Comparison of ENCODE assay signal across 26 cellular contexts in the genomic region with DNA sequence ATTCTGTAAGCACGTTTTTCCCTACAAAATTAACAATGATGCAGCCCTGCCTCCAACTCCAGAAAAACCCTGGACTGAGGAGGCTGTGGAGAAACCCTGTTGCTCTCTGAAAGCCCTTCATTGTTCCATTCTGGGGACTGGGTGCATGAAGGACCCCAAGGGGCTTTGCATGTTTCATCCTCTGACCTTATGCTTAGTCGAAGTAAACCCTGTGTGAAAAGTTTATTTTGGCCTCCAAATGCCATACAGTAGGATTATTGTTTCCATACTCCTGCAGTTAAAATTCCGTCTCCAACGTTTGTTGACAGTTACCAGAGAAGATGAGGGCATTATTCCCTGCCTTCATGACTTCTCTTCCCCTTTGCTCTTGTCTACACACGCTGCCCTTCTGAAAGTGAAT.
"Had no signal": no experiment of that assay in that cellular context is flagged by ENCODE, and none has a peak within 500 bp of the region (broad histone marks: within the 10 kb centered on the region; RNA-seq: fewer than 3 reads in every experiment).

No MANE protein-coding gene starts in this region.

- H3K9me3 ChIP-seq: colonic mucosa, SK-N-SH had no signal

- H3K9me3 Mint-ChIP-seq: activated CD4-positive, alpha-beta memory T cell treated with anti-CD3 and anti-CD28 coated beads for 36 hours; activated CD4-positive, alpha-beta T cell treated with anti-CD3 and anti-CD28 coated beads, Interleukin-2, amount 10 ng/mL, durations not matched to agents 7 days and 5 days; activated naive CD4-positive, alpha-beta T cell treated with anti-CD3 and anti-CD28 coated beads for 36 hours; activated naive CD4-positive, alpha-beta T cell treated with anti-CD3 and anti-CD28 coated beads, Interleukin-2, amount 50 U/mL, for 72 hours; activated T-cell treated with anti-CD3 and anti-CD28 coated beads, Interleukin-2, amount 50 U/mL, for 24 hours; T-helper 1 cell treated with Interleukin-12 subunit alpha and Interleukin-12 subunit beta and Interleukin-4 antibody, amounts not matched to agents 30 μg/mL and 1 μg/mL, for 36 hours; T-helper 2 cell treated with Interferon-gamma antibody and Interleukin-4, amounts not matched to agents 5 μg/mL and 100 μg/mL, for 36 hours had no signal

- H3K27ac Mint-ChIP-seq: activated CD4-positive, alpha-beta memory T cell treated with anti-CD3 and anti-CD28 coated beads for 36 hours; activated naive CD4-positive, alpha-beta T cell treated with anti-CD3 and anti-CD28 coated beads for 36 hours; T-helper 1 cell treated with Interleukin-12 subunit alpha and Interleukin-12 subunit beta and Interleukin-4 antibody, amounts not matched to agents 30 μg/mL and 1 μg/mL, for 36 hours; T-helper 2 cell treated with Interferon-gamma antibody and Interleukin-4, amounts not matched to agents 5 μg/mL and 100 μg/mL, for 36 hours had no signal

- H3K4me2 ChIP-seq: PC-9, SK-N-SH had no signal

- DNase-seq: activated CD4-positive, alpha-beta memory T cell treated with anti-CD3 and anti-CD28 coated beads for 36 hours; activated gamma-delta T cell treated with Interleukin-2 at 50 U/mL for 16 hours; activated naive CD4-positive, alpha-beta T cell treated with anti-CD3 and anti-CD28 coated beads for 36 hours; amniotic stem cell; aorta; brain microvascular endothelial cell; central memory CD4-positive, alpha-beta T cell; colonic mucosa; NCI-H1048; NCI-H1105 treated with DMSO at 0.1 percent for 48 hours; NCI-H1436; NCI-H1694; NCI-H1930; NCI-H2081 treated with DMSO at 0.1 percent for 48 hours; NCI-H226; NCI-H526; NCI-H748 treated with DMSO at 0.1 percent for 48 hours; PC-9; Right ventricle myocardium superior; SK-N-SH had no signal

- H3K4me3 ChIP-seq: colonic mucosa, K562, PC-9 had no signal

- H3K27me3 Mint-ChIP-seq: activated CD4-positive, alpha-beta memory T cell treated with anti-CD3 and anti-CD28 coated beads for 36 hours; activated CD4-positive, alpha-beta T cell treated with anti-CD3 and anti-CD28 coated beads, Interleukin-2, amount 10 ng/mL, durations not matched to agents 7 days and 5 days; activated T-cell treated with anti-CD3 and anti-CD28 coated beads, Interleukin-2, amount 50 U/mL, for 24 hours had no signal

- H3K4me3 Mint-ChIP-seq: activated CD4-positive, alpha-beta memory T cell treated with anti-CD3 and anti-CD28 coated beads for 36 hours; activated CD4-positive, alpha-beta T cell treated with anti-CD3 and anti-CD28 coated beads, Interleukin-2, amount 10 ng/mL, durations not matched to agents 7 days and 5 days; activated naive CD4-positive, alpha-beta T cell treated with anti-CD3 and anti-CD28 coated beads for 36 hours; activated T-cell treated with anti-CD3 and anti-CD28 coated beads, Interleukin-2, amount 50 U/mL, for 24 hours; T-helper 1 cell treated with Interleukin-12 subunit alpha and Interleukin-12 subunit beta and Interleukin-4 antibody, amounts not matched to agents 30 μg/mL and 1 μg/mL, for 36 hours; T-helper 2 cell treated with Interferon-gamma antibody and Interleukin-4, amounts not matched to agents 5 μg/mL and 100 μg/mL, for 36 hours had no signal

- H3K9ac ChIP-seq: SK-N-SH had no signal

- H3K27ac ChIP-seq: brain microvascular endothelial cell, colonic mucosa, PC-9 had no signal

- H3K9me2 ChIP-seq: SK-N-SH had no signal

- H2AFZ ChIP-seq: PC-9 had no signal

- H3K4me1 ChIP-seq: colonic mucosa had no signal

- H3K27me3 ChIP-seq: brain microvascular endothelial cell, colonic mucosa had no signal

- ATAC-seq: K562 had no signal
